Comparison of ENCODE assay signal across 17 cellular contexts in genomic region chr2:157348291-157348921, GRCh38. TPM values are rescaled to one million over a fixed set of nuclear protein-coding genes. Genes with fewer than 3 reads are reported as not detected.
DNase-seq lines count a peak whose midpoint lies in the region; ATAC-seq and TF ChIP-seq lines count a peak whose summit lies in the region.
"Had no signal": no experiment of that assay in that cellular context is flagged by ENCODE, and none has a peak within 500 bp of the region (broad histone marks: within the 10 kb centered on the region; RNA-seq: fewer than 3 reads in every experiment).

No MANE protein-coding gene starts in this region.

- no peak overlapping the region for H3K9ac ChIP-seq in SK-N-SH

- peak overlapping the region; percentile 47 for H3K4me3 Mint-ChIP-seq in activated naive CD4-positive, alpha-beta T cell treated with anti-CD3 and anti-CD28 coated beads, Interleukin-2, amount 50 U/mL, for 24 hours
- no peak overlapping the region for H3K4me3 Mint-ChIP-seq in activated naive CD4-positive, alpha-beta T cell treated with anti-CD3 and anti-CD28 coated beads for 36 hours
- peak overlapping the region; percentile 57 for H3K4me3 Mint-ChIP-seq in activated naive CD8-positive, alpha-beta T cell
- peak overlapping the region; percentile 36 to 83 (median 56) for H3K4me3 Mint-ChIP-seq in naive thymus-derived CD8-positive, alpha-beta T cell
- H3K4me3 Mint-ChIP-seq: CD14-positive monocyte had no signal

- H2AFZ ChIP-seq in SK-N-SH (ENCODE audit: low read depth): 0 out of 2 replicates have a peak overlapping the region, but pooled peaks have one; percentile 43

- WGBS in SK-N-SH (ENCODE audit: low lambda C conversion rate): 4% methylated on average over 3 of the region's 3 CpGs

- no peaks in the 10 kb centered on the region; the same call in 1 of the 2 replicates for H3K27me3 ChIP-seq in SK-N-SH (ENCODE audit: insufficient read depth)

- H3F3A ChIP-seq in SK-N-SH (replicated peaks; ENCODE audit: insufficient read depth): peaks cover 6% of the 10 kb centered on the region

- TF ChIP-seq EP300 in SK-N-SH (IDR thresholded peaks at IDR 0.05; ENCODE audit: borderline replicate concordance in 1 of 2, low read depth in 1 of 2, low read length in 1 of 2): no peak

- intact Hi-C loops in activated naive CD4-positive, alpha-beta T cell treated with anti-CD3 and anti-CD28 coated beads for 36 hours (cut with micrococcal nuclease): loop anchor here (1.0 kb wide), 1 partner anchor 8 kb away; no protein-coding TSS in a partner anchor

- TF ChIP-seq RAD21 in SK-N-SH (IDR thresholded peaks at IDR 0.05; ENCODE audit: low read length): no peak

- no peaks in the 10 kb centered on the region for H3K4me1 ChIP-seq in SK-N-SH (ENCODE audit: control insufficient read depth in 1 of 2, insufficient read depth in 2 of 2, low read depth in 1 of 2, low read length in 1 of 2)

- H3K4me3 ChIP-seq in SK-N-SH (ENCODE audit: low read depth in 2 of 2, low read length in 1 of 2): no peak overlapping the region
- H3K4me3 ChIP-seq: GM12878 had no signal

- no peak overlapping the region for H3K27ac ChIP-seq in SK-N-SH (ENCODE audit: low read depth in 2 of 2, low read length in 1 of 2)
- H3K27ac ChIP-seq: 22Rv1 had no signal

- no peak for ATAC-seq in SK-N-SH treated with all-trans-retinoic acid at 6 μM for 48 hours
- ATAC-seq in naive thymus-derived CD8-positive, alpha-beta T cell: peak; percentile 70 to 74
- ATAC-seq: GM12878, HCT116 had no signal

- peaks cover 15% of the 10 kb centered on the region for H3K9me3 Mint-ChIP-seq in activated naive CD4-positive, alpha-beta T cell treated with anti-CD3 and anti-CD28 coated beads, Interleukin-2, amount 50 U/mL, for 24 hours
- H3K9me3 Mint-ChIP-seq in activated naive CD4-positive, alpha-beta T cell treated with anti-CD3 and anti-CD28 coated beads for 36 hours: peaks cover 20% of the 10 kb centered on the region
- peaks cover 16% of the 10 kb centered on the region for H3K9me3 Mint-ChIP-seq in activated naive CD8-positive, alpha-beta T cell (ENCODE audit: low read depth)
- peaks cover 1 to 22% (median 20%) of the 10 kb centered on the region in 9 donors for H3K9me3 Mint-ChIP-seq in naive thymus-derived CD8-positive, alpha-beta T cell

- no peak for TF ChIP-seq POLR2A in erythroblast (IDR thresholded peaks at IDR 0.05; ENCODE audit: low read length)

- POLR2A ChIA-PET in SK-N-SH (lab: Yijun Ruan, JAX): no interaction called here
- POLR2A ChIA-PET in naive thymus-derived CD8-positive, alpha-beta T cell (lab: Charles Lee): interaction anchor here (0.5 to 2.6 kb wide), 9 partner anchors 8 to 1010 kb away, joined by 3 to 10 read pairs (median 5); no protein-coding TSS in a partner anchor

- H3K9me2 ChIP-seq in SK-N-SH: no peaks in the 10 kb centered on the region

- TF ChIP-seq CTCF in SK-N-SH (IDR thresholded peaks at IDR 0.05): no peak

- DNase-seq in SK-N-SH (no peak), erythroblast (lab: John Stamatoyannopoulos, UW) (no peak), NCI-H1417 treated with DMSO at 0.1 percent for 48 hours (lab: John Stamatoyannopoulos, UW) (no peak)
- no peak for DNase-seq in activated naive CD4-positive, alpha-beta T cell treated with anti-CD3 and anti-CD28 coated beads for 36 hours
- no peak for DNase-seq in naive thymus-derived CD8-positive, alpha-beta T cell
- DNase-seq: DMS79 had no signal

- no peaks in the 10 kb centered on the region for H3K27me3 Mint-ChIP-seq in activated naive CD4-positive, alpha-beta T cell treated with anti-CD3 and anti-CD28 coated beads, Interleukin-2, amount 50 U/mL, for 24 hours
- no peaks in the 10 kb centered on the region for H3K27me3 Mint-ChIP-seq in activated naive CD4-positive, alpha-beta T cell treated with anti-CD3 and anti-CD28 coated beads for 36 hours (ENCODE audit: low read depth)
- no peaks in the 10 kb centered on the region for H3K27me3 Mint-ChIP-seq in activated naive CD8-positive, alpha-beta T cell
- H3K27me3 Mint-ChIP-seq in naive thymus-derived CD8-positive, alpha-beta T cell: no peaks in the 10 kb centered on the region

- H3K79me2 ChIP-seq in SK-N-SH (ENCODE audit: insufficient read depth): no peaks in the 10 kb centered on the region

- H3K27ac Mint-ChIP-seq in activated naive CD4-positive, alpha-beta T cell treated with anti-CD3 and anti-CD28 coated beads, Interleukin-2, amount 50 U/mL, for 24 hours: peak overlapping the region; percentile 84
- H3K27ac Mint-ChIP-seq in activated naive CD4-positive, alpha-beta T cell treated with anti-CD3 and anti-CD28 coated beads for 36 hours: no peak overlapping the region
- peak overlapping the region; percentile 74 for H3K27ac Mint-ChIP-seq in activated naive CD8-positive, alpha-beta T cell
- peak overlapping the region; percentile 22 to 92 (median 80) for H3K27ac Mint-ChIP-seq in naive thymus-derived CD8-positive, alpha-beta T cell
- H3K27ac Mint-ChIP-seq: CD14-positive monocyte had no signal

- H3K4me2 ChIP-seq in SK-N-SH: no peak overlapping the region

- peaks cover 55% of the 10 kb centered on the region for H3K4me1 Mint-ChIP-seq in activated naive CD4-positive, alpha-beta T cell treated with anti-CD3 and anti-CD28 coated beads, Interleukin-2, amount 50 U/mL, for 24 hours
- peaks cover 41% of the 10 kb centered on the region for H3K4me1 Mint-ChIP-seq in activated naive CD4-positive, alpha-beta T cell treated with anti-CD3 and anti-CD28 coated beads for 36 hours (ENCODE audit: low read depth)
- peaks cover 44% of the 10 kb centered on the region for H3K4me1 Mint-ChIP-seq in activated naive CD8-positive, alpha-beta T cell (ENCODE audit: low read depth)
- H3K4me1 Mint-ChIP-seq in naive thymus-derived CD8-positive, alpha-beta T cell: peaks cover 29 to 60% (median 50%) of the 10 kb centered on the region in 4 donors
- H3K4me1 Mint-ChIP-seq: CD14-positive monocyte had no signal

- H3K36me3 Mint-ChIP-seq in activated naive CD4-positive, alpha-beta T cell treated with anti-CD3 and anti-CD28 coated beads, Interleukin-2, amount 50 U/mL, for 24 hours: peaks cover 25% of the 10 kb centered on the region
- H3K36me3 Mint-ChIP-seq in activated naive CD4-positive, alpha-beta T cell treated with anti-CD3 and anti-CD28 coated beads for 36 hours (ENCODE audit: low read depth): peaks cover 18% of the 10 kb centered on the region
- H3K36me3 Mint-ChIP-seq in activated naive CD8-positive, alpha-beta T cell: peaks cover 29% of the 10 kb centered on the region
- H3K36me3 Mint-ChIP-seq in naive thymus-derived CD8-positive, alpha-beta T cell: peaks cover 14 to 27% (median 27%) of the 10 kb centered on the region in 3 donors

- no peaks in the 10 kb centered on the region for H3K9me3 ChIP-seq in SK-N-SH

- no peaks in the 10 kb centered on the region for H4K20me1 ChIP-seq in SK-N-SH (ENCODE audit: insufficient read depth)

- CTCF ChIA-PET in SK-N-SH (lab: Yijun Ruan, JAX): interaction anchor here (4.7 kb wide), 1 partner anchor 13 kb away, joined by 33 read pairs; no protein-coding TSS in a partner anchor
- CTCF ChIA-PET in activated naive CD4-positive, alpha-beta T cell treated with anti-CD3 and anti-CD28 coated beads for 36 hours (lab: Charles Lee): interaction anchor here (0.6 to 4.8 kb wide), 5 partner anchors 12 to 78 kb away, joined by 3 to 63 read pairs (median 4); no protein-coding TSS in a partner anchor

- no peaks in the 10 kb centered on the region for H3K36me3 ChIP-seq in SK-N-SH (replicated peaks in 1 of 2; ENCODE audit: control insufficient read depth in 1 of 2, insufficient read depth in 2 of 2, low read length in 1 of 2)

TF ChIP-seq in SK-N-SH, 30 proteins besides CTCF, POLR2A, EP300 and RAD21 (continues in another document):
- TF ChIP-seq, protein P1, sequence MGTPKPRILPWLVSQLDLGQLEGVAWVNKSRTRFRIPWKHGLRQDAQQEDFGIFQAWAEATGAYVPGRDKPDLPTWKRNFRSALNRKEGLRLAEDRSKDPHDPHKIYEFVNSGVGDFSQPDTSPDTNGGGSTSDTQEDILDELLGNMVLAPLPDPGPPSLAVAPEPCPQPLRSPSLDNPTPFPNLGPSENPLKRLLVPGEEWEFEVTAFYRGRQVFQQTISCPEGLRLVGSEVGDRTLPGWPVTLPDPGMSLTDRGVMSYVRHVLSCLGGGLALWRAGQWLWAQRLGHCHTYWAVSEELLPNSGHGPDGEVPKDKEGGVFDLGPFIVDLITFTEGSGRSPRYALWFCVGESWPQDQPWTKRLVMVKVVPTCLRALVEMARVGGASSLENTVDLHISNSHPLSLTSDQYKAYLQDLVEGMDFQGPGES (IDR thresholded peaks at IDR 0.05; ENCODE audit: low read depth, low read length): no peak

TF ChIP-seq in SK-N-SH treated with all-trans-retinoic acid at 6 μM for 48 hours, 23 proteins besides CTCF, POLR2A, EP300 and RAD21 (continues in another document):
- no peak for TF ChIP-seq OSR1 (CRISPR knock-in tag; IDR thresholded peaks at IDR 0.05)
- TF ChIP-seq ESRRG (CRISPR knock-in tag; IDR thresholded peaks at IDR 0.05): no peak
- TF ChIP-seq PPARA (CRISPR knock-in tag; IDR thresholded peaks at IDR 0.05; ENCODE audit: borderline replicate concordance): no peak
- TF ChIP-seq TSHZ2 (CRISPR knock-in tag; IDR thresholded peaks at IDR 0.05): no peak

RNA-seq across cellular contexts. Expression of gene ERMN, which starts 22.8 kb away (rescaled TPM):
- polyA plus RNA-seq in SK-N-SH (2012; rRNA removed): not detected in 2 replicates
- polyA plus RNA-seq in SK-N-SH (2012; cell fraction: cytosol; rRNA removed): not detected in 2 replicates
- not detected in 2 replicates for polyA plus RNA-seq in SK-N-SH (2012; cell fraction: nucleus; rRNA removed)
- total RNA-seq in activated naive CD4-positive, alpha-beta T cell treated with anti-CD3 and anti-CD28 coated beads for 36 hours: 1 to 10 TPM; 1.0 to 1.6 TPM
- total RNA-seq in naive thymus-derived CD8-positive, alpha-beta T cell: 1 to 10 TPM; 4.8 to 5.3 TPM
- under 1 TPM; 0.09 to 0.62 (median 0.58) TPM for polyA plus RNA-seq in naive thymus-derived CD8-positive, alpha-beta T cell
- total RNA-seq: A673, G401, HT-29 had no signal
- polyA plus RNA-seq: BJ had no signal
